ENCODE assay signal across 8 cellular contexts in genomic region chr10:97426776-97427570, GRCh38. TPM values are rescaled to one million over a fixed set of nuclear protein-coding genes. Genes with fewer than 3 reads are reported as not detected.
A peak's percentile ranks its signal among the peaks of the same experiment; 100 is the strongest.
DNase-seq lines count a peak whose midpoint lies in the region; ATAC-seq and TF ChIP-seq lines count a peak whose summit lies in the region.

No MANE protein-coding gene starts in this region.

- H3K36me3 Mint-ChIP-seq in activated naive CD4-positive, alpha-beta T cell treated with anti-CD3 and anti-CD28 coated beads for 36 hours (ENCODE audit: low read depth) = peaks cover 56% of the 10 kb centered on the region
- H3K36me3 Mint-ChIP-seq in activated naive CD8-positive, alpha-beta T cell treated with anti-CD3 and anti-CD28 coated beads, Interleukin-2, amount 50 U/mL, for 24 hours (ENCODE audit: low read depth) = peaks cover 57% of the 10 kb centered on the region

- H3K36me3 ChIP-seq in iPS-20b (ENCODE audit: insufficient read depth, low read depth, low read length) (peaks cover 49% of the 10 kb centered on the region), stomach (peaks cover 15 to 29% (median 28%) of the 10 kb centered on the region in 4 donors)

- H3K9ac ChIP-seq in iPS-20b (ENCODE audit: low read depth, low read length) = peak overlapping the region; percentile 98

- no peaks in the 10 kb centered on the region for H3K27me3 Mint-ChIP-seq in activated naive CD4-positive, alpha-beta T cell treated with anti-CD3 and anti-CD28 coated beads for 36 hours (ENCODE audit: low read depth)
- peaks cover 2% of the 10 kb centered on the region for H3K27me3 Mint-ChIP-seq in activated naive CD8-positive, alpha-beta T cell treated with anti-CD3 and anti-CD28 coated beads, Interleukin-2, amount 50 U/mL, for 24 hours

- 4 to 11% (median 6%) methylated on average over 32 to 34 of the region's 34 CpGs for WGBS in stomach, 5 donors

- no peaks in the 10 kb centered on the region for H3K9me3 ChIP-seq in iPS-20b (ENCODE audit: insufficient read depth, low read depth, low read length)
- H3K9me3 ChIP-seq in stomach = no peaks in the 10 kb centered on the region

- no peak for DNase-seq in activated naive CD4-positive, alpha-beta T cell treated with anti-CD3 and anti-CD28 coated beads for 36 hours
- no peak for DNase-seq in activated naive CD4-positive, alpha-beta T cell (lab: John Stamatoyannopoulos, UW)
- DNase-seq in activated naive CD8-positive, alpha-beta T cell treated with anti-CD3 and anti-CD28 coated beads, Interleukin-2, amount 50 U/mL, for 24 hours = no peak
- DNase-seq in stomach = no peak
- no peak for DNase-seq in NCI-H187 (lab: John Stamatoyannopoulos, UW)
- no peak for DNase-seq in GM20000 (ENCODE audit: low spot score)

- H3K4me3 Mint-ChIP-seq in activated naive CD4-positive, alpha-beta T cell treated with anti-CD3 and anti-CD28 coated beads for 36 hours = peak overlapping the region; percentile 90
- H3K4me3 Mint-ChIP-seq in activated naive CD8-positive, alpha-beta T cell treated with anti-CD3 and anti-CD28 coated beads, Interleukin-2, amount 50 U/mL, for 24 hours = peak overlapping the region; percentile 94

- intact Hi-C loops in activated naive CD4-positive, alpha-beta T cell treated with anti-CD3 and anti-CD28 coated beads for 36 hours (cut with micrococcal nuclease) = loop anchor here (1.0 to 5.0 kb wide), 4 partner anchors 71 to 840 kb away; partner anchors contain the start of genes ARHGAP19, FRAT2, MMS19 and TM9SF3
- intact Hi-C loops in stomach (cut with DNase I; ENCODE audit: low total_unique reads) = no loop called here

- TF ChIP-seq CTCF in stomach (IDR thresholded peaks at IDR 0.05) (no peak), GM20000 (IDR thresholded peaks at IDR 0.05; ENCODE audit: extremely low read depth, missing control alignments) (no peak)

- CTCF ChIA-PET in activated naive CD4-positive, alpha-beta T cell treated with anti-CD3 and anti-CD28 coated beads for 36 hours (lab: Charles Lee) = interaction anchor here (0.6 to 3.5 kb wide), 6 partner anchors 10 to 148 kb away, joined by 3 to 16 read pairs (median 5); no protein-coding TSS in a partner anchor

- H3K4me3 ChIP-seq in iPS-20b (ENCODE audit: low read length) = peak overlapping the region; percentile 93
- peak overlapping the region; percentile 69 to 88 (median 84) for H3K4me3 ChIP-seq in stomach

- no peaks in the 10 kb centered on the region for H3K27me3 ChIP-seq in iPS-20b (ENCODE audit: insufficient read depth, low read length)
- H3K27me3 ChIP-seq in stomach = no peaks in the 10 kb centered on the region

- no peak for TF ChIP-seq EP300 in stomach (IDR thresholded peaks at IDR 0.05)

- H3K27ac Mint-ChIP-seq in activated naive CD4-positive, alpha-beta T cell treated with anti-CD3 and anti-CD28 coated beads for 36 hours = peak overlapping the region; percentile 97
- H3K27ac Mint-ChIP-seq in activated naive CD8-positive, alpha-beta T cell treated with anti-CD3 and anti-CD28 coated beads, Interleukin-2, amount 50 U/mL, for 24 hours = peak overlapping the region; percentile 100

- peaks cover 44% of the 10 kb centered on the region for H3K4me1 Mint-ChIP-seq in activated naive CD4-positive, alpha-beta T cell treated with anti-CD3 and anti-CD28 coated beads for 36 hours (ENCODE audit: low read depth)
- peaks cover 65% of the 10 kb centered on the region for H3K4me1 Mint-ChIP-seq in activated naive CD8-positive, alpha-beta T cell treated with anti-CD3 and anti-CD28 coated beads, Interleukin-2, amount 50 U/mL, for 24 hours

- H3K27ac ChIP-seq in iPS-20b (ENCODE audit: low read length) (peak overlapping the region; percentile 86), stomach (peak overlapping the region; percentile 90 to 95 (median 92))

- H3K9me3 Mint-ChIP-seq in activated naive CD4-positive, alpha-beta T cell treated with anti-CD3 and anti-CD28 coated beads for 36 hours = no peaks in the 10 kb centered on the region
- H3K9me3 Mint-ChIP-seq in activated naive CD8-positive, alpha-beta T cell treated with anti-CD3 and anti-CD28 coated beads, Interleukin-2, amount 50 U/mL, for 24 hours = peaks cover 4% of the 10 kb centered on the region

- no peak for TF ChIP-seq POLR2A in stomach (IDR thresholded peaks at IDR 0.05)

- H3K4me1 ChIP-seq in iPS-20b (ENCODE audit: insufficient read depth, low read length) = peaks cover 8% of the 10 kb centered on the region; the same call in 1 of the 2 replicates
- peaks cover 21 to 49% (median 34%) of the 10 kb centered on the region in 4 donors for H3K4me1 ChIP-seq in stomach

- ATAC-seq in activated naive CD8-positive, alpha-beta T cell treated with anti-CD3 and anti-CD28 coated beads, Interleukin-2, amount 50 U/mL, for 24 hours = no peak
- ATAC-seq in GM18868 (IDR thresholded peaks at IDR 0.05; ENCODE audit: unreplicated experiment) = no peak

RNA-seq across cellular contexts. Expression of gene PGAM1, which starts 1.0 kb away (rescaled TPM):
- total RNA-seq in activated naive CD4-positive, alpha-beta T cell treated with anti-CD3 and anti-CD28 coated beads for 36 hours = 1,000 to 10,000 TPM; 1,371 to 1,393 TPM
- 100 to 1,000 TPM in 1 of 5 donors, 10 to 100 TPM in 4; 29.2 to 122 (median 95.6) TPM for total RNA-seq in stomach
- 100 to 1,000 TPM; 116 to 180 (median 137) TPM for polyA plus RNA-seq in stomach

RNA-seq across cellular contexts. Expression of gene EXOSC1, which starts 18.8 kb away (rescaled TPM):
- 10 to 100 TPM; 54.9 to 64.0 TPM for total RNA-seq in activated naive CD4-positive, alpha-beta T cell treated with anti-CD3 and anti-CD28 coated beads for 36 hours
- 10 to 100 TPM; 11.6 to 30.6 (median 14.5) TPM for total RNA-seq in stomach
- 10 to 100 TPM; 50.9 to 71.0 (median 52.7) TPM for polyA plus RNA-seq in stomach

RNA-seq across cellular contexts. Expression of gene ZDHHC16, which starts 19.0 kb away (rescaled TPM):
- 10 to 100 TPM; 20.7 to 26.5 TPM for total RNA-seq in activated naive CD4-positive, alpha-beta T cell treated with anti-CD3 and anti-CD28 coated beads for 36 hours
- total RNA-seq in stomach = 10 to 100 TPM in 4 of 5 donors, 1 to 10 TPM in 1; 5.4 to 98.6 (median 35.9) TPM
- polyA plus RNA-seq in stomach = 10 to 100 TPM; 29.7 to 36.4 (median 30.7) TPM

RNA-seq across cellular contexts. Expression of gene RRP12, which starts 25.8 kb away (rescaled TPM):
- total RNA-seq in activated naive CD4-positive, alpha-beta T cell treated with anti-CD3 and anti-CD28 coated beads for 36 hours = 10 to 100 TPM; 51.0 to 55.2 TPM
- 10 to 100 TPM in 4 of 5 donors, 1 to 10 TPM in 1; 3.5 to 22.2 (median 15.6) TPM for total RNA-seq in stomach
- polyA plus RNA-seq in stomach = 10 to 100 TPM; 12.0 to 16.8 (median 13.1) TPM

Comparison
In these comparisons a context has a peak if more than half of its experiments do, and no peak if none do; other contexts are left out.
1. RNA of gene PGAM1, which starts 1.0 kb away (total RNA-seq): 1,371 to 1,393 TPM in activated naive CD4-positive, alpha-beta T cell treated with anti-CD3 and anti-CD28 coated beads for 36 hours; 29.2 to 122 TPM in stomach; every median in the first group is over 10 times any median in the second.